ENCODE assay signal across 13 cellular contexts in genomic region chr21:17492415-17493168, GRCh38. TPM values are rescaled to one million over a fixed set of nuclear protein-coding genes. Genes with fewer than 3 reads are reported as not detected.
A peak's percentile ranks its signal among the peaks of the same experiment; 100 is the strongest.
DNase-seq lines count a peak whose midpoint lies in the region; ATAC-seq and TF ChIP-seq lines count a peak whose summit lies in the region.
"Had no signal": no experiment of that assay in that cellular context is flagged by ENCODE, and none has a peak within 500 bp of the region (broad histone marks: within the 10 kb centered on the region; RNA-seq: fewer than 3 reads in every experiment).

No MANE protein-coding gene starts in this region.

- H4K5ac ChIP-seq in mesendoderm (ENCODE audit: low read length), result no peak overlapping the region

- H3K9ac ChIP-seq in mesendoderm (ENCODE audit: low read length), result no peak overlapping the region

- H3K27ac ChIP-seq in ACC112 (ENCODE audit: low read depth, low read length) (peak overlapping the region; percentile 72; the same call in 1 of the 2 replicates), mesendoderm (ENCODE audit: low read depth, low read length) (no peak overlapping the region)

- H3K4me1 ChIP-seq in ACC112 (ENCODE audit: control insufficient read depth, insufficient read depth, low read length, unreplicated experiment), result peaks cover 15% of the 10 kb centered on the region
- peaks cover 5% of the 10 kb centered on the region for H3K4me1 ChIP-seq in mesendoderm (ENCODE audit: control insufficient read depth, low read depth, low read length)

- H3K4me3 ChIP-seq in ACC112 (ENCODE audit: low read depth, low read length) (peak overlapping the region; percentile 35), choroid plexus epithelial cell (ENCODE audit: low read depth, low read length) (no peak overlapping the region), mesendoderm (ENCODE audit: low read length) (no peak overlapping the region)
- H3K4me3 ChIP-seq: skin epidermis had no signal

- no peak overlapping the region for H2BK15ac ChIP-seq in mesendoderm (replicated peaks; ENCODE audit: low read depth)

- H3K79me2 ChIP-seq in ACC112 (ENCODE audit: control insufficient read depth, insufficient read depth, low read length, unreplicated experiment) (no peaks in the 10 kb centered on the region), mesendoderm (ENCODE audit: control insufficient read depth, insufficient read depth, low read length) (no peaks in the 10 kb centered on the region)

- H2BK5ac ChIP-seq in mesendoderm (ENCODE audit: low read length), result no peak overlapping the region

- TF ChIP-seq CTCF in choroid plexus epithelial cell (conservative IDR thresholded peaks at IDR 0.05; ENCODE audit: low read depth, low read length), result no peak

- no peak for ATAC-seq in HG02610 (IDR thresholded peaks at IDR 0.05; ENCODE audit: unreplicated experiment)

- H3K56ac ChIP-seq in mesendoderm (ENCODE audit: low read length), result no peak overlapping the region

- no peak overlapping the region for H2AFZ ChIP-seq in ACC112 (ENCODE audit: low read length, unreplicated experiment)

- DNase-seq in NCI-H226, result peak; percentile 41
- DNase-seq in choroid plexus epithelial cell (ENCODE audit: low read depth), result peak; percentile 61
- peak; percentile 91 for DNase-seq in mesendoderm
- no peak for DNase-seq in NCI-H1417 treated with DMSO at 0.1 percent for 48 hours (lab: John Stamatoyannopoulos, UW)
- no peak for DNase-seq in DMS114 treated with DMSO at 0.1 percent for 48 hours (lab: John Stamatoyannopoulos, UW; ENCODE audit: unreplicated experiment)
- DNase-seq in retina, result no peak
- DNase-seq: activated naive CD4-positive, alpha-beta T cell treated with anti-CD3 and anti-CD28 coated beads, Interleukin-2, amount 50 U/mL, for 16 hours; caudate nucleus; NCI-H2171 treated with DMSO at 0.1 percent for 48 hours; nephron progenitor cell had no signal

- no peak overlapping the region for H4K8ac ChIP-seq in mesendoderm (ENCODE audit: low read depth, low read length)

- WGBS in mesendoderm (ENCODE audit: extremely low coverage, insufficient coverage, low lambda C conversion rate), result no CpG with 5 or more reads among the region's 6 CpGs

- no peak overlapping the region for H3K4me2 ChIP-seq in mesendoderm (ENCODE audit: low read length)

- H2AK5ac ChIP-seq in mesendoderm (ENCODE audit: low read length), result no peak overlapping the region

- H3K4ac ChIP-seq in mesendoderm (ENCODE audit: low read depth, low read length), result no peak overlapping the region

- no peaks in the 10 kb centered on the region for H3K79me1 ChIP-seq in mesendoderm (ENCODE audit: low read length)

- no peak overlapping the region for H3K18ac ChIP-seq in mesendoderm (ENCODE audit: low read length)

- no peak overlapping the region for H3K23ac ChIP-seq in mesendoderm (ENCODE audit: low read length)

- no peak overlapping the region for H2BK120ac ChIP-seq in mesendoderm (ENCODE audit: low read depth, low read length)

- no peaks in the 10 kb centered on the region for H3K36me3 ChIP-seq in ACC112 (ENCODE audit: insufficient read depth, low read length)
- no peaks in the 10 kb centered on the region for H3K36me3 ChIP-seq in mesendoderm (ENCODE audit: control insufficient read depth, insufficient read depth, low read length)

- peaks cover 46% of the 10 kb centered on the region for H3K27me3 ChIP-seq in ACC112 (ENCODE audit: insufficient read depth, low read length)
- no peaks in the 10 kb centered on the region for H3K27me3 ChIP-seq in mesendoderm (ENCODE audit: insufficient read depth, low read length, poor library complexity)

RNA-seq across cellular contexts. Expression of gene CXADR, which starts 20.3 kb away (rescaled TPM):
- polyA plus RNA-seq in mesendoderm (2013, experiment 1 of 2), result 93.6 TPM
- polyA plus RNA-seq in mesendoderm (2013, experiment 2 of 2), result 93.9 TPM

Comparison
In these comparisons a context has a peak if more than half of its experiments do, and no peak if none do; other contexts are left out.
1. DNase-seq: peak in NCI-H226 (single experiment), choroid plexus epithelial cell (single experiment) and mesendoderm (single experiment); none in NCI-H1417 treated with DMSO at 0.1 percent for 48 hours (single experiment), DMS114 treated with DMSO at 0.1 percent for 48 hours (single experiment) and retina (single experiment).